In the genomic region with DNA sequence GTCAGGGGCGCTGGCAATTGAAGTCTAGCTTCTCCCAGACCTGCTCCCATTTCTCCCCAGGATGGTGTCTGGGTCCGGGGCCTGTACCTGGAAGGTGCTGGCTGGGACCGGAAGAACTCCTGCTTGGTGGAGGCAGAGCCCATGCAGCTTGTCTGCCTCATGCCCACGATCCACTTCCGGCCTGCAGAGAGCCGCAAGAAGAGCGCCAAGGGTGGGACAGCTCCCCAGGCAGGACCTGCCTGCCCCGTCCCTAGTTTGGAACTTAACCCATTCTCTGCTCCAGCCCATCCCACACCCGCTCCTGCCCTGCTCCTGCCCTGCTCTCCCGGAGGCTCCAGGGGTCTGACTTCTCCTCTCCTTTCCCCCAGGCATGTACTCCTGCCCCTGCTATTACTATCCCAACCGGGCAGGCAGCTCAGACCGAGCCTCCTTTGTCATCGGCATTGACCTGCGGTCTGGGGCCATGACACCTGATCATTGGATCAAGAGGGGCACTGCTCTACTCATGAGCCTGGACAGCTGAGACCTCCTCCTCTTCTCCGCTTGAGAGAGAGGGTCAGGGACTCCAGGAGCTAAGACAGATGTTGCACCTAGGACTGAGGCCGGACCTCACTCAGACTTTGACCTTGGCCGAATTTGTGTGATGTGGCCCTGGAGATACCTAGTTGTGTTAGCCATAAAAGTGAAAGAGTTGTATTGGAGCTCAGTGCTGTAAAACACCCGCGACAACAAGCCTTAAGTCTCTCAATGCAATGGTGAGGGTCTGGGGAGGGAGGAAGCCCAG, we compare ENCODE assay signal across 1 cellular context.
TF ChIP-seq lines count a peak whose summit lies in the region.

No MANE protein-coding gene starts in this region.

TF ChIP-seq in HepG2, 621 proteins besides CTCF, POLR2A, EP300 and RAD21 (continued from another document and continues in another):
- TF ChIP-seq, protein P1, sequence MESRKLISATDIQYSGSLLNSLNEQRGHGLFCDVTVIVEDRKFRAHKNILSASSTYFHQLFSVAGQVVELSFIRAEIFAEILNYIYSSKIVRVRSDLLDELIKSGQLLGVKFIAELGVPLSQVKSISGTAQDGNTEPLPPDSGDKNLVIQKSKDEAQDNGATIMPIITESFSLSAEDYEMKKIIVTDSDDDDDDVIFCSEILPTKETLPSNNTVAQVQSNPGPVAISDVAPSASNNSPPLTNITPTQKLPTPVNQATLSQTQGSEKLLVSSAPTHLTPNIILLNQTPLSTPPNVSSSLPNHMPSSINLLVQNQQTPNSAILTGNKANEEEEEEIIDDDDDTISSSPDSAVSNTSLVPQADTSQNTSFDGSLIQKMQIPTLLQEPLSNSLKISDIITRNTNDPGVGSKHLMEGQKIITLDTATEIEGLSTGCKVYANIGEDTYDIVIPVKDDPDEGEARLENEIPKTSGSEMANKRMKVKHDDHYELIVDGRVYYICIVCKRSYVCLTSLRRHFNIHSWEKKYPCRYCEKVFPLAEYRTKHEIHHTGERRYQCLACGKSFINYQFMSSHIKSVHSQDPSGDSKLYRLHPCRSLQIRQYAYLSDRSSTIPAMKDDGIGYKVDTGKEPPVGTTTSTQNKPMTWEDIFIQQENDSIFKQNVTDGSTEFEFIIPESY (CRISPR knock-in tag; IDR thresholded peaks at IDR 0.05), result no peak
- TF ChIP-seq NKX3-1 (CRISPR knock-in tag; IDR thresholded peaks at IDR 0.05) (no peak), TP53 (CRISPR knock-in tag; conservative IDR thresholded peaks at IDR 0.05) (no peak), CENPX (CRISPR knock-in tag; IDR thresholded peaks at IDR 0.05) (no peak), ZNF331 (CRISPR knock-in tag; IDR thresholded peaks at IDR 0.05) (no peak), ZNF619 (CRISPR knock-in tag; IDR thresholded peaks at IDR 0.05) (0 out of 2 replicates have a peak, but pooled peaks have one; percentile 18), ZFX (CRISPR knock-in tag; IDR thresholded peaks at IDR 0.05; ENCODE audit: low read depth) (no peak; the same call in 1 of the 2 replicates), ZNF761 (CRISPR knock-in tag; conservative IDR thresholded peaks at IDR 0.05) (no peak), TCF7L2 (IDR thresholded peaks at IDR 0.05; ENCODE audit: low read depth, low read length) (no peak), SRSF4 (IDR thresholded peaks at IDR 0.05; ENCODE audit: low read depth, low read length, poor library complexity, severe bottlenecking) (no peak), RBFOX2 (IDR thresholded peaks at IDR 0.05; ENCODE audit: low read depth, low read length) (no peak), ZNF343 (CRISPR knock-in tag; IDR thresholded peaks at IDR 0.05) (no peak), MAZ (IDR thresholded peaks at IDR 0.05; ENCODE audit: borderline replicate concordance, low read depth, low read length) (no peak), MAZ (CRISPR knock-in tag; IDR thresholded peaks at IDR 0.05; ENCODE audit: low read depth) (0 out of 2 replicates have a peak, but pooled peaks have one; percentile 42)
- TF ChIP-seq, protein P2, sequence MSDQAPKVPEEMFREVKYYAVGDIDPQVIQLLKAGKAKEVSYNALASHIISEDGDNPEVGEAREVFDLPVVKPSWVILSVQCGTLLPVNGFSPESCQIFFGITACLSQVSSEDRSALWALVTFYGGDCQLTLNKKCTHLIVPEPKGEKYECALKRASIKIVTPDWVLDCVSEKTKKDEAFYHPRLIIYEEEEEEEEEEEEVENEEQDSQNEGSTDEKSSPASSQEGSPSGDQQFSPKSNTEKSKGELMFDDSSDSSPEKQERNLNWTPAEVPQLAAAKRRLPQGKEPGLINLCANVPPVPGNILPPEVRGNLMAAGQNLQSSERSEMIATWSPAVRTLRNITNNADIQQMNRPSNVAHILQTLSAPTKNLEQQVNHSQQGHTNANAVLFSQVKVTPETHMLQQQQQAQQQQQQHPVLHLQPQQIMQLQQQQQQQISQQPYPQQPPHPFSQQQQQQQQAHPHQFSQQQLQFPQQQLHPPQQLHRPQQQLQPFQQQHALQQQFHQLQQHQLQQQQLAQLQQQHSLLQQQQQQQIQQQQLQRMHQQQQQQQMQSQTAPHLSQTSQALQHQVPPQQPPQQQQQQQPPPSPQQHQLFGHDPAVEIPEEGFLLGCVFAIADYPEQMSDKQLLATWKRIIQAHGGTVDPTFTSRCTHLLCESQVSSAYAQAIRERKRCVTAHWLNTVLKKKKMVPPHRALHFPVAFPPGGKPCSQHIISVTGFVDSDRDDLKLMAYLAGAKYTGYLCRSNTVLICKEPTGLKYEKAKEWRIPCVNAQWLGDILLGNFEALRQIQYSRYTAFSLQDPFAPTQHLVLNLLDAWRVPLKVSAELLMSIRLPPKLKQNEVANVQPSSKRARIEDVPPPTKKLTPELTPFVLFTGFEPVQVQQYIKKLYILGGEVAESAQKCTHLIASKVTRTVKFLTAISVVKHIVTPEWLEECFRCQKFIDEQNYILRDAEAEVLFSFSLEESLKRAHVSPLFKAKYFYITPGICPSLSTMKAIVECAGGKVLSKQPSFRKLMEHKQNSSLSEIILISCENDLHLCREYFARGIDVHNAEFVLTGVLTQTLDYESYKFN (CRISPR knock-in tag; conservative IDR thresholded peaks at IDR 0.05), result 0 out of 2 replicates have a peak, but pooled peaks have one; percentile 45
- TF ChIP-seq, protein P3, sequence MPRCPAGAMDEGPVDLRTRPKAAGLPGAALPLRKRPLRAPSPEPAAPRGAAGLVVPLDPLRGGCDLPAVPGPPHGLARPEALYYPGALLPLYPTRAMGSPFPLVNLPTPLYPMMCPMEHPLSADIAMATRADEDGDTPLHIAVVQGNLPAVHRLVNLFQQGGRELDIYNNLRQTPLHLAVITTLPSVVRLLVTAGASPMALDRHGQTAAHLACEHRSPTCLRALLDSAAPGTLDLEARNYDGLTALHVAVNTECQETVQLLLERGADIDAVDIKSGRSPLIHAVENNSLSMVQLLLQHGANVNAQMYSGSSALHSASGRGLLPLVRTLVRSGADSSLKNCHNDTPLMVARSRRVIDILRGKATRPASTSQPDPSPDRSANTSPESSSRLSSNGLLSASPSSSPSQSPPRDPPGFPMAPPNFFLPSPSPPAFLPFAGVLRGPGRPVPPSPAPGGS (CRISPR knock-in tag; IDR thresholded peaks at IDR 0.05), result no peak
- TF ChIP-seq, protein P4, sequence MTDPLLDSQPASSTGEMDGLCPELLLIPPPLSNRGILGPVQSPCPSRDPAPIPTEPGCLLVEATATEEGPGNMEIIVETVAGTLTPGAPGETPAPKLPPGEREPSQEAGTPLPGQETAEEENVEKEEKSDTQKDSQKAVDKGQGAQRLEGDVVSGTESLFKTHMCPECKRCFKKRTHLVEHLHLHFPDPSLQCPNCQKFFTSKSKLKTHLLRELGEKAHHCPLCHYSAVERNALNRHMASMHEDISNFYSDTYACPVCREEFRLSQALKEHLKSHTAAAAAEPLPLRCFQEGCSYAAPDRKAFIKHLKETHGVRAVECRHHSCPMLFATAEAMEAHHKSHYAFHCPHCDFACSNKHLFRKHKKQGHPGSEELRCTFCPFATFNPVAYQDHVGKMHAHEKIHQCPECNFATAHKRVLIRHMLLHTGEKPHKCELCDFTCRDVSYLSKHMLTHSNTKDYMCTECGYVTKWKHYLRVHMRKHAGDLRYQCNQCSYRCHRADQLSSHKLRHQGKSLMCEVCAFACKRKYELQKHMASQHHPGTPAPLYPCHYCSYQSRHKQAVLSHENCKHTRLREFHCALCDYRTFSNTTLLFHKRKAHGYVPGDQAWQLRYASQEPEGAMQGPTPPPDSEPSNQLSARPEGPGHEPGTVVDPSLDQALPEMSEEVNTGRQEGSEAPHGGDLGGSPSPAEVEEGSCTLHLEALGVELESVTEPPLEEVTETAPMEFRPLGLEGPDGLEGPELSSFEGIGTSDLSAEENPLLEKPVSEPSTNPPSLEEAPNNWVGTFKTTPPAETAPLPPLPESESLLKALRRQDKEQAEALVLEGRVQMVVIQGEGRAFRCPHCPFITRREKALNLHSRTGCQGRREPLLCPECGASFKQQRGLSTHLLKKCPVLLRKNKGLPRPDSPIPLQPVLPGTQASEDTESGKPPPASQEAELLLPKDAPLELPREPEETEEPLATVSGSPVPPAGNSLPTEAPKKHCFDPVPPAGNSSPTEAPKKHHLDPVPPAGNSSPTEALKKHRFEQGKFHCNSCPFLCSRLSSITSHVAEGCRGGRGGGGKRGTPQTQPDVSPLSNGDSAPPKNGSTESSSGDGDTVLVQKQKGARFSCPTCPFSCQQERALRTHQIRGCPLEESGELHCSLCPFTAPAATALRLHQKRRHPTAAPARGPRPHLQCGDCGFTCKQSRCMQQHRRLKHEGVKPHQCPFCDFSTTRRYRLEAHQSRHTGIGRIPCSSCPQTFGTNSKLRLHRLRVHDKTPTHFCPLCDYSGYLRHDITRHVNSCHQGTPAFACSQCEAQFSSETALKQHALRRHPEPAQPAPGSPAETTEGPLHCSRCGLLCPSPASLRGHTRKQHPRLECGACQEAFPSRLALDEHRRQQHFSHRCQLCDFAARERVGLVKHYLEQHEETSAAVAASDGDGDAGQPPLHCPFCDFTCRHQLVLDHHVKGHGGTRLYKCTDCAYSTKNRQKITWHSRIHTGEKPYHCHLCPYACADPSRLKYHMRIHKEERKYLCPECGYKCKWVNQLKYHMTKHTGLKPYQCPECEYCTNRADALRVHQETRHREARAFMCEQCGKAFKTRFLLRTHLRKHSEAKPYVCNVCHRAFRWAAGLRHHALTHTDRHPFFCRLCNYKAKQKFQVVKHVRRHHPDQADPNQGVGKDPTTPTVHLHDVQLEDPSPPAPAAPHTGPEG (CRISPR knock-in tag; IDR thresholded peaks at IDR 0.05), result no peak
- TF ChIP-seq, protein P5, sequence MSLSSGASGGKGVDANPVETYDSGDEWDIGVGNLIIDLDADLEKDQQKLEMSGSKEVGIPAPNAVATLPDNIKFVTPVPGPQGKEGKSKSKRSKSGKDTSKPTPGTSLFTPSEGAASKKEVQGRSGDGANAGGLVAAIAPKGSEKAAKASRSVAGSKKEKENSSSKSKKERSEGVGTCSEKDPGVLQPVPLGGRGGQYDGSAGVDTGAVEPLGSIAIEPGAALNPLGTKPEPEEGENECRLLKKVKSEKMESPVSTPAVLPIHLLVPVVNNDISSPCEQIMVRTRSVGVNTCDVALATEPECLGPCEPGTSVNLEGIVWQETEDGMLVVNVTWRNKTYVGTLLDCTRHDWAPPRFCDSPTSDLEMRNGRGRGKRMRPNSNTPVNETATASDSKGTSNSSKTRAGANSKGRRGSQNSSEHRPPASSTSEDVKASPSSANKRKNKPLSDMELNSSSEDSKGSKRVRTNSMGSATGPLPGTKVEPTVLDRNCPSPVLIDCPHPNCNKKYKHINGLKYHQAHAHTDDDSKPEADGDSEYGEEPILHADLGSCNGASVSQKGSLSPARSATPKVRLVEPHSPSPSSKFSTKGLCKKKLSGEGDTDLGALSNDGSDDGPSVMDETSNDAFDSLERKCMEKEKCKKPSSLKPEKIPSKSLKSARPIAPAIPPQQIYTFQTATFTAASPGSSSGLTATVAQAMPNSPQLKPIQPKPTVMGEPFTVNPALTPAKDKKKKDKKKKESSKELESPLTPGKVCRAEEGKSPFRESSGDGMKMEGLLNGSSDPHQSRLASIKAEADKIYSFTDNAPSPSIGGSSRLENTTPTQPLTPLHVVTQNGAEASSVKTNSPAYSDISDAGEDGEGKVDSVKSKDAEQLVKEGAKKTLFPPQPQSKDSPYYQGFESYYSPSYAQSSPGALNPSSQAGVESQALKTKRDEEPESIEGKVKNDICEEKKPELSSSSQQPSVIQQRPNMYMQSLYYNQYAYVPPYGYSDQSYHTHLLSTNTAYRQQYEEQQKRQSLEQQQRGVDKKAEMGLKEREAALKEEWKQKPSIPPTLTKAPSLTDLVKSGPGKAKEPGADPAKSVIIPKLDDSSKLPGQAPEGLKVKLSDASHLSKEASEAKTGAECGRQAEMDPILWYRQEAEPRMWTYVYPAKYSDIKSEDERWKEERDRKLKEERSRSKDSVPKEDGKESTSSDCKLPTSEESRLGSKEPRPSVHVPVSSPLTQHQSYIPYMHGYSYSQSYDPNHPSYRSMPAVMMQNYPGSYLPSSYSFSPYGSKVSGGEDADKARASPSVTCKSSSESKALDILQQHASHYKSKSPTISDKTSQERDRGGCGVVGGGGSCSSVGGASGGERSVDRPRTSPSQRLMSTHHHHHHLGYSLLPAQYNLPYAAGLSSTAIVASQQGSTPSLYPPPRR (CRISPR knock-in tag; IDR thresholded peaks at IDR 0.05; ENCODE audit: borderline replicate concordance), result no peak
- TF ChIP-seq, protein P6, sequence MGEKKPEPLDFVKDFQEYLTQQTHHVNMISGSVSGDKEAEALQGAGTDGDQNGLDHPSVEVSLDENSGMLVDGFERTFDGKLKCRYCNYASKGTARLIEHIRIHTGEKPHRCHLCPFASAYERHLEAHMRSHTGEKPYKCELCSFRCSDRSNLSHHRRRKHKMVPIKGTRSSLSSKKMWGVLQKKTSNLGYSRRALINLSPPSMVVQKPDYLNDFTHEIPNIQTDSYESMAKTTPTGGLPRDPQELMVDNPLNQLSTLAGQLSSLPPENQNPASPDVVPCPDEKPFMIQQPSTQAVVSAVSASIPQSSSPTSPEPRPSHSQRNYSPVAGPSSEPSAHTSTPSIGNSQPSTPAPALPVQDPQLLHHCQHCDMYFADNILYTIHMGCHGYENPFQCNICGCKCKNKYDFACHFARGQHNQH (CRISPR knock-in tag; IDR thresholded peaks at IDR 0.05), result 0 out of 2 replicates have a peak, but pooled peaks have one; percentile 34
- TF ChIP-seq, protein P7, sequence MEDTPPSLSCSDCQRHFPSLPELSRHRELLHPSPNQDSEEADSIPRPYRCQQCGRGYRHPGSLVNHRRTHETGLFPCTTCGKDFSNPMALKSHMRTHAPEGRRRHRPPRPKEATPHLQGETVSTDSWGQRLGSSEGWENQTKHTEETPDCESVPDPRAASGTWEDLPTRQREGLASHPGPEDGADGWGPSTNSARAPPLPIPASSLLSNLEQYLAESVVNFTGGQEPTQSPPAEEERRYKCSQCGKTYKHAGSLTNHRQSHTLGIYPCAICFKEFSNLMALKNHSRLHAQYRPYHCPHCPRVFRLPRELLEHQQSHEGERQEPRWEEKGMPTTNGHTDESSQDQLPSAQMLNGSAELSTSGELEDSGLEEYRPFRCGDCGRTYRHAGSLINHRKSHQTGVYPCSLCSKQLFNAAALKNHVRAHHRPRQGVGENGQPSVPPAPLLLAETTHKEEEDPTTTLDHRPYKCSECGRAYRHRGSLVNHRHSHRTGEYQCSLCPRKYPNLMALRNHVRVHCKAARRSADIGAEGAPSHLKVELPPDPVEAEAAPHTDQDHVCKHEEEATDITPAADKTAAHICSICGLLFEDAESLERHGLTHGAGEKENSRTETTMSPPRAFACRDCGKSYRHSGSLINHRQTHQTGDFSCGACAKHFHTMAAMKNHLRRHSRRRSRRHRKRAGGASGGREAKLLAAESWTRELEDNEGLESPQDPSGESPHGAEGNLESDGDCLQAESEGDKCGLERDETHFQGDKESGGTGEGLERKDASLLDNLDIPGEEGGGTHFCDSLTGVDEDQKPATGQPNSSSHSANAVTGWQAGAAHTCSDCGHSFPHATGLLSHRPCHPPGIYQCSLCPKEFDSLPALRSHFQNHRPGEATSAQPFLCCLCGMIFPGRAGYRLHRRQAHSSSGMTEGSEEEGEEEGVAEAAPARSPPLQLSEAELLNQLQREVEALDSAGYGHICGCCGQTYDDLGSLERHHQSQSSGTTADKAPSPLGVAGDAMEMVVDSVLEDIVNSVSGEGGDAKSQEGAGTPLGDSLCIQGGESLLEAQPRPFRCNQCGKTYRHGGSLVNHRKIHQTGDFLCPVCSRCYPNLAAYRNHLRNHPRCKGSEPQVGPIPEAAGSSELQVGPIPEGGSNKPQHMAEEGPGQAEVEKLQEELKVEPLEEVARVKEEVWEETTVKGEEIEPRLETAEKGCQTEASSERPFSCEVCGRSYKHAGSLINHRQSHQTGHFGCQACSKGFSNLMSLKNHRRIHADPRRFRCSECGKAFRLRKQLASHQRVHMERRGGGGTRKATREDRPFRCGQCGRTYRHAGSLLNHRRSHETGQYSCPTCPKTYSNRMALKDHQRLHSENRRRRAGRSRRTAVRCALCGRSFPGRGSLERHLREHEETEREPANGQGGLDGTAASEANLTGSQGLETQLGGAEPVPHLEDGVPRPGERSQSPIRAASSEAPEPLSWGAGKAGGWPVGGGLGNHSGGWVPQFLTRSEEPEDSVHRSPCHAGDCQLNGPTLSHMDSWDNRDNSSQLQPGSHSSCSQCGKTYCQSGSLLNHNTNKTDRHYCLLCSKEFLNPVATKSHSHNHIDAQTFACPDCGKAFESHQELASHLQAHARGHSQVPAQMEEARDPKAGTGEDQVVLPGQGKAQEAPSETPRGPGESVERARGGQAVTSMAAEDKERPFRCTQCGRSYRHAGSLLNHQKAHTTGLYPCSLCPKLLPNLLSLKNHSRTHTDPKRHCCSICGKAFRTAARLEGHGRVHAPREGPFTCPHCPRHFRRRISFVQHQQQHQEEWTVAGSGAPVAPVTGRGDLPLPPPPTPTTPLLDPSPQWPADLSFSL (CRISPR knock-in tag; IDR thresholded peaks at IDR 0.05), result 0 out of 2 replicates have a peak, but pooled peaks have one; percentile 51
